Comparison of ENCODE assay signal across 8 cellular contexts in the genomic region with DNA sequence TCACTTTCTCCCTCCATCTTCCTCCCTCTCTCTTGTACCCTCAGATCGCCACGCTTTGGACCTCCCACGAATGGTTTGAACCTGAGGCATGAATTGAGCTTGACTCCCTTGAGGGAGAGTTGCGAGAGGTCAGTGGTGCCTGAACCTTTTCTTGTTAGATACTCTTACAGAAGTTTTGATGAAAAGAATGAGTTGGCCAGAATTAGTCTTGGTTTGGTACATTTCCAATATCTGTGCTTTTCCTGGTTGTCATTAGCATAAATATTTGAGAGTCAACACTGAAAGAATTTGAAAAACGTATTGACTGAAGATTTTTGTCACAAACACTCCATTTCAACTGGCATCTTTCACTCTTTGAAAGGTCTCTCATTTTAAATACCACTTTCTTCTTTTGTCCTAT.
DNase-seq lines count a peak whose midpoint lies in the region; ATAC-seq and TF ChIP-seq lines count a peak whose summit lies in the region.
"Had no signal": no experiment of that assay in that cellular context is flagged by ENCODE, and none has a peak within 500 bp of the region (broad histone marks: within the 10 kb centered on the region; RNA-seq: fewer than 3 reads in every experiment).

No MANE protein-coding gene starts in this region.

- intact Hi-C loops in Calu3 (cut with micrococcal nuclease; ENCODE audit: unreplicated experiment): no loop called here

- H3K27me3 Mint-ChIP-seq in Calu3 (ENCODE audit: unreplicated experiment) (no peaks in the 10 kb centered on the region), HFFc6 (ENCODE audit: insufficient read depth) (no peaks in the 10 kb centered on the region)
- no peaks in the 10 kb centered on the region for H3K27me3 Mint-ChIP-seq in activated naive CD8-positive, alpha-beta T cell treated with anti-CD3 and anti-CD28 coated beads, Interleukin-2, amount 10 ng/mL, durations not matched to agents 7 days and 5 days

- H3K27ac Mint-ChIP-seq in Calu3 (ENCODE audit: unreplicated experiment) (peak overlapping the region; percentile 88), HFFc6 (peak overlapping the region; percentile 88)
- peak overlapping the region; percentile 58 for H3K27ac Mint-ChIP-seq in activated naive CD8-positive, alpha-beta T cell treated with anti-CD3 and anti-CD28 coated beads, Interleukin-2, amount 10 ng/mL, durations not matched to agents 7 days and 5 days

- H3K4me1 Mint-ChIP-seq in Calu3 (ENCODE audit: low read depth, unreplicated experiment): peaks cover 53% of the 10 kb centered on the region
- peaks cover 82% of the 10 kb centered on the region for H3K4me1 Mint-ChIP-seq in HFFc6 (ENCODE audit: low read depth)
- peaks cover 32% of the 10 kb centered on the region for H3K4me1 Mint-ChIP-seq in activated naive CD8-positive, alpha-beta T cell treated with anti-CD3 and anti-CD28 coated beads, Interleukin-2, amount 10 ng/mL, durations not matched to agents 7 days and 5 days

- POLR2A ChIA-PET in activated naive CD8-positive, alpha-beta T cell treated with anti-CD3 and anti-CD28 coated beads, Interleukin-2, amount 10 ng/mL, durations not matched to agents 7 days and 5 days (lab: Charles Lee): no interaction called here

- CTCF ChIA-PET in Calu3 (lab: Charles Lee): interaction anchor here (1.1 to 1.6 kb wide), 2 partner anchors 14 to 196 kb away, joined by 4 to 6 read pairs; no protein-coding TSS in a partner anchor

- no peaks in the 10 kb centered on the region for H3K9me3 Mint-ChIP-seq in Calu3 (ENCODE audit: low read depth, unreplicated experiment)
- no peaks in the 10 kb centered on the region for H3K9me3 Mint-ChIP-seq in HFFc6
- peaks cover 1% of the 10 kb centered on the region for H3K9me3 Mint-ChIP-seq in activated naive CD8-positive, alpha-beta T cell treated with anti-CD3 and anti-CD28 coated beads, Interleukin-2, amount 10 ng/mL, durations not matched to agents 7 days and 5 days

- BruUV-seq in Calu3 (replicated peaks; lab: Mats Ljungman, UMichigan): TSS peak; percentile 88

- TF ChIP-seq CTCF in Calu3 (IDR thresholded peaks at IDR 0.05; ENCODE audit: unreplicated experiment) (no peak), HFFc6 (IDR thresholded peaks at IDR 0.05) (no peak)

- peak overlapping the region; percentile 40 for H3K4me3 Mint-ChIP-seq in Calu3 (ENCODE audit: low read depth, unreplicated experiment)
- H3K4me3 Mint-ChIP-seq in HFFc6: peak overlapping the region; percentile 63
- peak overlapping the region; percentile 47 for H3K4me3 Mint-ChIP-seq in activated naive CD8-positive, alpha-beta T cell treated with anti-CD3 and anti-CD28 coated beads, Interleukin-2, amount 10 ng/mL, durations not matched to agents 7 days and 5 days

- DNase-seq in Calu3: no peak
- DNase-seq in HFFc6: peak; percentile 41
- no peak for DNase-seq in activated naive CD8-positive, alpha-beta T cell treated with anti-CD3 and anti-CD28 coated beads, Interleukin-2, amount 10 ng/mL, durations not matched to agents 7 days and 5 days
- DNase-seq in kidney tubule cell (ENCODE audit: low spot score): peak; percentile 82
- DNase-seq in pons (ENCODE audit: low spot score): no peak
- DNase-seq: T-helper 9 cell had no signal

- H3K36me3 Mint-ChIP-seq in Calu3 (ENCODE audit: insufficient read depth, unreplicated experiment) (peaks cover 6% of the 10 kb centered on the region), HFFc6 (ENCODE audit: low read depth) (no peaks in the 10 kb centered on the region)
- peaks cover 3% of the 10 kb centered on the region for H3K36me3 Mint-ChIP-seq in activated naive CD8-positive, alpha-beta T cell treated with anti-CD3 and anti-CD28 coated beads, Interleukin-2, amount 10 ng/mL, durations not matched to agents 7 days and 5 days

- ATAC-seq in activated naive CD8-positive, alpha-beta T cell treated with anti-CD3 and anti-CD28 coated beads, Interleukin-2, amount 10 ng/mL, durations not matched to agents 7 days and 5 days (ENCODE audit: low read depth): no peak
- no peak for ATAC-seq in HG03354 (IDR thresholded peaks at IDR 0.05; ENCODE audit: poor library complexity, severe bottlenecking, unreplicated experiment)
- no peak for ATAC-seq in HG02642 (IDR thresholded peaks at IDR 0.05; ENCODE audit: poor library complexity, unreplicated experiment)

Comparison
In these comparisons a context has a peak if more than half of its experiments do, and no peak if none do; other contexts are left out.
1. DNase-seq: peak in HFFc6 (single experiment) and kidney tubule cell (single experiment); none in Calu3 (single experiment), activated naive CD8-positive, alpha-beta T cell treated with anti-CD3 and anti-CD28 coated beads, Interleukin-2, amount 10 ng/mL, durations not matched to agents 7 days and 5 days (single experiment) and pons (single experiment).
2. Peak in every context shown above with its lines, with median percentiles within 50 percentile points of each other: H3K27ac Mint-ChIP-seq and H3K4me3 Mint-ChIP-seq.